Comparison of ENCODE assay signal across 10 cellular contexts in the genomic region with DNA sequence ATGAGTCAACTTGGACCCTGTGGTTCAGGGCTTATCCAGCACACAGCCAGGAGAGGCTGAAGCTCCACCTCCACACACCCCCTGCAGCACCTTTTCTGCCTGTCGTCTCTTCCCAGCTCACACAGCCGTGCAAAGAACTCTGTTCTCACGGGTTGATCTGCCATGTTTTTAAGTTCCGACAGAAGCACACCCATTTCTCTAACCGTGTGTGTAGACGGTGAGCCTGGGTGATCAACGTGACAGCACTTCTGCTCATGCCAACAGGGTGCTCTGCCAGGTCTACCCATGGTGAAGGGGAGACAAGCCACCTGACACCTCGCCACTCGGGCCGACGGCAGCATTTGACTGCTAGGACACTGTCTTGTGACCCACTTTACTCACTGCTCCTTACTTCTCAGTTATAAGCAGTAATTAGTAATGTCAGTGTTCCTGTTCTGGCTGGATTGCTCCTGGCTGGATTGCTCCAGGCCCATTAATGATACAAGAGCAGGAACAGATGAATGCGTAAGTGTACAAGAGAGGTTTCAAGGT.
DNase-seq lines count a peak whose midpoint lies in the region; ATAC-seq and TF ChIP-seq lines count a peak whose summit lies in the region.
"Had no signal": no experiment of that assay in that cellular context is flagged by ENCODE, and none has a peak within 500 bp of the region (broad histone marks: within the 10 kb centered on the region; RNA-seq: fewer than 3 reads in every experiment).

No MANE protein-coding gene starts in this region.

- no peaks in the 10 kb centered on the region for H3K9me3 ChIP-seq in left ventricle myocardium inferior (replicated peaks)
- H3K9me3 ChIP-seq in smooth muscle cell (replicated peaks; ENCODE audit: low read depth) = no peaks in the 10 kb centered on the region

- H3K36me3 Mint-ChIP-seq in HFFc6 (ENCODE audit: low read depth) = peaks cover 17% of the 10 kb centered on the region
- H3K36me3 Mint-ChIP-seq in activated naive CD8-positive, alpha-beta T cell = peaks cover 12% of the 10 kb centered on the region
- H3K36me3 Mint-ChIP-seq in stimulated activated effector memory CD8-positive, alpha-beta T cell treated with anti-CD3 and anti-CD28 coated beads, Interleukin-12 subunit alpha, Interleukin-12 subunit beta, amount 100 ng/mL, for 72 hours = peaks cover 49% of the 10 kb centered on the region

- H3K4me3 ChIP-seq in left ventricle myocardium inferior = peak overlapping the region; percentile 52
- H3K4me3 ChIP-seq in smooth muscle cell = no peak overlapping the region

- H3K36me3 ChIP-seq in left ventricle myocardium inferior (no peaks in the 10 kb centered on the region), smooth muscle cell (ENCODE audit: low read depth) (no peaks in the 10 kb centered on the region)

- H3F3A ChIP-seq in smooth muscle cell (ENCODE audit: low read depth) = peaks cover 46% of the 10 kb centered on the region

- H3K27me3 Mint-ChIP-seq in HFFc6 (ENCODE audit: insufficient read depth) = peaks cover 4% of the 10 kb centered on the region
- no peaks in the 10 kb centered on the region for H3K27me3 Mint-ChIP-seq in activated naive CD8-positive, alpha-beta T cell

- H3K9ac ChIP-seq in smooth muscle cell (ENCODE audit: low read depth) = peak overlapping the region; percentile 96

- H3K4me1 ChIP-seq in left ventricle myocardium inferior (peaks cover 76% of the 10 kb centered on the region), smooth muscle cell (ENCODE audit: low read depth) (peaks cover 39% of the 10 kb centered on the region)

- H3K27ac Mint-ChIP-seq in HFFc6 = peak overlapping the region; percentile 89
- peak overlapping the region; percentile 94 for H3K27ac Mint-ChIP-seq in activated naive CD8-positive, alpha-beta T cell
- no peak overlapping the region for H3K27ac Mint-ChIP-seq in stimulated activated effector memory CD8-positive, alpha-beta T cell treated with anti-CD3 and anti-CD28 coated beads, Interleukin-12 subunit alpha, Interleukin-12 subunit beta, amount 100 ng/mL, for 72 hours

- peak overlapping the region; percentile 78 for H3K4me2 ChIP-seq in smooth muscle cell

- H3K27ac ChIP-seq in left ventricle myocardium inferior (replicated peaks) = peak overlapping the region; percentile 92
- H3K27ac ChIP-seq in smooth muscle cell (ENCODE audit: low read depth) = peak overlapping the region; percentile 100

- 69% methylated on average over 12 of the region's 12 CpGs for WGBS in smooth muscle cell (ENCODE audit: low lambda C conversion rate)

- no peaks in the 10 kb centered on the region for H3K9me3 Mint-ChIP-seq in HFFc6
- no peaks in the 10 kb centered on the region for H3K9me3 Mint-ChIP-seq in activated naive CD8-positive, alpha-beta T cell (ENCODE audit: low read depth)
- H3K9me3 Mint-ChIP-seq in stimulated activated effector memory CD8-positive, alpha-beta T cell treated with anti-CD3 and anti-CD28 coated beads, Interleukin-12 subunit alpha, Interleukin-12 subunit beta, amount 100 ng/mL, for 72 hours = no peaks in the 10 kb centered on the region
- H3K9me3 Mint-ChIP-seq: T-helper 1 cell treated with Interleukin-12 subunit alpha and Interleukin-12 subunit beta and Interleukin-4 antibody, amounts not matched to agents 30 μg/mL and 1 μg/mL, for 36 hours had no signal

- H3K4me3 Mint-ChIP-seq in HFFc6 = peak overlapping the region; percentile 58
- H3K4me3 Mint-ChIP-seq in activated naive CD8-positive, alpha-beta T cell = peak overlapping the region; percentile 65
- no peak overlapping the region for H3K4me3 Mint-ChIP-seq in stimulated activated effector memory CD8-positive, alpha-beta T cell treated with anti-CD3 and anti-CD28 coated beads, Interleukin-12 subunit alpha, Interleukin-12 subunit beta, amount 100 ng/mL, for 72 hours
- H3K4me3 Mint-ChIP-seq: T-helper 1 cell treated with Interleukin-12 subunit alpha and Interleukin-12 subunit beta and Interleukin-4 antibody, amounts not matched to agents 30 μg/mL and 1 μg/mL, for 36 hours had no signal

- intact Hi-C loops in left ventricle myocardium inferior (cut with micrococcal nuclease) = no loop called here

- no peak overlapping the region for H2AFZ ChIP-seq in smooth muscle cell (ENCODE audit: low read depth)

- peaks cover 87% of the 10 kb centered on the region for H3K4me1 Mint-ChIP-seq in HFFc6 (ENCODE audit: low read depth)
- peaks cover 98% of the 10 kb centered on the region for H3K4me1 Mint-ChIP-seq in activated naive CD8-positive, alpha-beta T cell (ENCODE audit: low read depth)
- H3K4me1 Mint-ChIP-seq in stimulated activated effector memory CD8-positive, alpha-beta T cell treated with anti-CD3 and anti-CD28 coated beads, Interleukin-12 subunit alpha, Interleukin-12 subunit beta, amount 100 ng/mL, for 72 hours = peaks cover 66% of the 10 kb centered on the region

- peak; percentile 47 for DNase-seq in HFFc6
- DNase-seq in left ventricle myocardium inferior = peak; percentile 68
- no peak for DNase-seq in smooth muscle cell (lab: John Stamatoyannopoulos, UW; ENCODE audit: unreplicated experiment)
- no peak for DNase-seq in stimulated activated effector memory CD8-positive, alpha-beta T cell treated with anti-CD3 and anti-CD28 coated beads, Interleukin-12 subunit alpha, Interleukin-12 subunit beta, amount 100 ng/mL, for 72 hours (ENCODE audit: low spot score in 2 of 2)
- DNase-seq in NCI-H82 treated with DMSO at 0.1 percent for 48 hours (lab: John Stamatoyannopoulos, UW; ENCODE audit: unreplicated experiment) = no peak
- DNase-seq: stimulated activated CD4-positive, alpha-beta T cell treated with anti-CD3 and anti-CD28 coated beads, Interleukin-4, amount 100 ng/mL, for 1 hour had no signal

- ATAC-seq in HG02571 (IDR thresholded peaks at IDR 0.05; ENCODE audit: unreplicated experiment) (no peak), GM21360 (IDR thresholded peaks at IDR 0.05; ENCODE audit: unreplicated experiment) (no peak)
- no peak for ATAC-seq in stimulated activated effector memory CD8-positive, alpha-beta T cell treated with anti-CD3 and anti-CD28 coated beads, Interleukin-12 subunit alpha, Interleukin-12 subunit beta, amount 100 ng/mL, for 72 hours

- no peaks in the 10 kb centered on the region for H3K79me2 ChIP-seq in smooth muscle cell (ENCODE audit: low read depth)

- peaks cover 4% of the 10 kb centered on the region for H4K20me1 ChIP-seq in smooth muscle cell (ENCODE audit: low read depth)

- TF ChIP-seq CTCF in HFFc6 (IDR thresholded peaks at IDR 0.05) = no peak
- TF ChIP-seq CTCF in left ventricle myocardium inferior (IDR thresholded peaks at IDR 0.05; ENCODE audit: borderline replicate concordance) = no peak
- TF ChIP-seq CTCF in smooth muscle cell (IDR thresholded peaks at IDR 0.05; ENCODE audit: borderline replicate concordance, insufficient read depth, poor library complexity, severe bottlenecking) = no peak

- H3K27me3 ChIP-seq in left ventricle myocardium inferior (ENCODE audit: low read depth) = no peaks in the 10 kb centered on the region
- H3K27me3 ChIP-seq in smooth muscle cell (ENCODE audit: low read depth) = no peaks in the 10 kb centered on the region

Comparison
In these comparisons a context has a peak if more than half of its experiments do, and no peak if none do; other contexts are left out.
1. DNase-seq: peak in HFFc6 (single experiment) and left ventricle myocardium inferior (single experiment); none in smooth muscle cell (single experiment), stimulated activated effector memory CD8-positive, alpha-beta T cell treated with anti-CD3 and anti-CD28 coated beads, Interleukin-12 subunit alpha, Interleukin-12 subunit beta, amount 100 ng/mL, for 72 hours (0 of 2) and NCI-H82 treated with DMSO at 0.1 percent for 48 hours (single experiment).